In the genomic region with DNA sequence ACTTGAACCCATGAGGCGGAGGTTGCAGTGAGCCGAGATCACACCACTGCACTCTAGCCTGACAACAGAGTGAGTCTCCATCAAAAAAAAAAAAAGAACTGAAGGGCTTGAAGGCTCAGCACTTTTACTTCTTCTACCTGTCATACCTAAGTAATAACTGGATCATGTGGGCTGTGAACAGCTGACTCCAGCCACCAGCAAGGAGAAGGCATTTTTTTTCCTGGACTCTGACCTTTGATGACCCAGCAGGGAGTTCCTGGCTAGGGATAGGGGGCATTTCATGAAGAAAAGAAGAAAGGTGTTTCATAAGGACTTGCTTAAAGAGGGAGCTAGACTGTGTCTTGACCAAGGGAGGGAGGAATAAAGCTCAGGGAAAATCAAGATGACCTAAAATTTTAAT, we compare ENCODE assay signal across 6 cellular contexts.
"Had no signal": no experiment of that assay in that cellular context is flagged by ENCODE, and none has a peak within 500 bp of the region (broad histone marks: within the 10 kb centered on the region; RNA-seq: fewer than 3 reads in every experiment).

No MANE protein-coding gene starts in this region.

- DNase-seq: IMR-90, KBM-7 had no signal

- H3K27me3 Mint-ChIP-seq: IgD-negative memory B cell had no signal

- H3K4me3 Mint-ChIP-seq: IgD-negative memory B cell had no signal

- H3K27ac Mint-ChIP-seq: IgD-negative memory B cell had no signal

- ATAC-seq: HepG2, K562 had no signal

- H3K4me3 ChIP-seq: K562 had no signal

- H3K27ac ChIP-seq: HL-60 had no signal
